ENCODE assay signal across 11 cellular contexts in genomic region chr3:41581700-41582099, GRCh38.
DNase-seq lines count a peak whose midpoint lies in the region; ATAC-seq and TF ChIP-seq lines count a peak whose summit lies in the region.
"Had no signal": no experiment of that assay in that cellular context is flagged by ENCODE, and none has a peak within 500 bp of the region (broad histone marks: within the 10 kb centered on the region; RNA-seq: fewer than 3 reads in every experiment).

No MANE protein-coding gene starts in this region.

- no peak overlapping the region for H3K27ac ChIP-seq in adrenal gland
- H3K27ac ChIP-seq: gastrocnemius medialis had no signal

- H3K36me3 ChIP-seq in adrenal gland (replicated peaks in 1 of 2): no peaks in the 10 kb centered on the region
- H3K36me3 ChIP-seq: gastrocnemius medialis had no signal

- no peak for TF ChIP-seq POLR2A in adrenal gland (IDR thresholded peaks at IDR 0.05)

- H3K4me1 ChIP-seq in adrenal gland (replicated peaks in 1 of 2): no peaks in the 10 kb centered on the region
- H3K4me1 ChIP-seq: gastrocnemius medialis had no signal

- intact Hi-C loops in adrenal gland (cut with DNase I): no loop called here

- DNase-seq in CMK (ENCODE audit: low read depth) (peak; percentile 3), NCI-H524 treated with DMSO at 0.1 percent for 48 hours (lab: John Stamatoyannopoulos, UW) (no peak), NCI-H526 (lab: John Stamatoyannopoulos, UW) (no peak), NCI-H748 (lab: John Stamatoyannopoulos, UW; ENCODE audit: unreplicated experiment) (no peak), adrenal gland (no peak)
- DNase-seq: gastrocnemius medialis, KBM-7, NCI-H510A had no signal

- H3K9me3 ChIP-seq in adrenal gland (replicated peaks in 1 of 3): no peaks in the 10 kb centered on the region
- H3K9me3 ChIP-seq: gastrocnemius medialis had no signal

- 83 to 97% (median 93%) methylated on average over 4 of the region's 4 CpGs for WGBS in adrenal gland, 4 donors

- peak; percentile 80 for ATAC-seq in GM19324 (IDR thresholded peaks at IDR 0.05; ENCODE audit: low FRiP score, unreplicated experiment)
- ATAC-seq in HG02798 (IDR thresholded peaks at IDR 0.05; ENCODE audit: poor library complexity, unreplicated experiment): peak; percentile 95
- peak; percentile 97 for ATAC-seq in HG03565 (IDR thresholded peaks at IDR 0.05; ENCODE audit: unreplicated experiment)
- ATAC-seq: gastrocnemius medialis had no signal

- no peak overlapping the region for H3K4me3 ChIP-seq in adrenal gland
- H3K4me3 ChIP-seq: gastrocnemius medialis had no signal

- no peaks in the 10 kb centered on the region for H3K27me3 ChIP-seq in adrenal gland
- H3K27me3 ChIP-seq: gastrocnemius medialis had no signal

- TF ChIP-seq CTCF in adrenal gland (IDR thresholded peaks at IDR 0.05): no peak
